Comparison of ENCODE assay signal across 8 cellular contexts in the genomic region with DNA sequence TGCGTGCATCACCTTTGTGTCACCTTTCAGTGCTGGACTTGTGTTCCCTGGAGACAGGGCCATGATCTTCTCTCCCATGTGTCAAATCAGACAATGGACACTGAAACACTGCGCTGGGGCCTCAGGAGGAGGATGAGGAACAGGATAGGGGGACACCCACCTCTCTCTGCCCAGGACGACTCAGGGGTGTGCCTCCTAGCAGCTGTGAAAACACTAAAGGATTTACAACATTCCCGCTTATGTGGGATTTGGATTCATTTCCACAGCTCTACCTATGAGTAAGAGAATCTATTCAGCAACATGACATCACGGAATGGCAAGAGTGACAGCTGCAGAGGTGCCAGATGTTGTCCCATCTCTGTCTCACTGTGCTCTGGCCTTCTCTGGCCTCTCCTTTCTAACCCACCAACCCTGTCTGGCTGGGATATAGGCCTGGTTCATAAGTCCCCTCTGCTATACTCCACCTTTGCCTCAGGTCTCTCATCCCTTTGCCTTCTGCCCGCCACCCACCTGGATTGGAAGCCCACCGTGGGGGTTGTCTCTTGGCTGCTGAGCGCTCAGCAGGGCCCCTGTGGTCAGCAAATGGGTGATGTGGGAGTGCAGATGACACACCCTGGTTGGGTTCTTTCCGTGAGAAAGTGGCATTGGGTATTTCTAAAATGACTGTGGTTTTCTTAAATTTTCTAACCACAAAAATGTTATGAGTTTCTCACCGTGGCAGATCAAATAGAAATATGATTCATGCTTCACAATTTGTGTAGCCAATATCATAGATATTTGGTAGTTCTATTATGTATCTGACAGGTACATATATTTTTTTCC. TPM values are rescaled to one million over a fixed set of nuclear protein-coding genes. Genes with fewer than 3 reads are reported as not detected.
DNase-seq lines count a peak whose midpoint lies in the region; ATAC-seq and TF ChIP-seq lines count a peak whose summit lies in the region.

No MANE protein-coding gene starts in this region.

- H3K79me1 ChIP-seq in neuronal stem cell (ENCODE audit: low read depth, low read length) = no peaks in the 10 kb centered on the region

- H3K9ac ChIP-seq in KMS-11 (no peak overlapping the region), neuronal stem cell (ENCODE audit: low read depth, low read length, poor library complexity) (no peak overlapping the region)

- H3K36me3 ChIP-seq in KMS-11 (ENCODE audit: insufficient read depth) (no peaks in the 10 kb centered on the region), neuronal stem cell (replicated peaks in 1 of 2; ENCODE audit: control insufficient read depth in 2 of 2, insufficient read depth in 2 of 2, low read length in 2 of 2) (no peaks in the 10 kb centered on the region), aorta (ENCODE audit: control insufficient read depth in 1 of 2, insufficient read depth in 2 of 2, low read length in 1 of 2) (no peaks in the 10 kb centered on the region)

- H3K18ac ChIP-seq in neuronal stem cell (ENCODE audit: low read length) = peak overlapping the region; percentile 28

- no peaks in the 10 kb centered on the region for H3K79me2 ChIP-seq in KMS-11 (ENCODE audit: insufficient read depth, low read depth)

- H2AK5ac ChIP-seq in neuronal stem cell (ENCODE audit: low read depth, low read length) = peak overlapping the region; percentile 94

- H3K4me3 ChIP-seq in KMS-11 (IDR thresholded peaks at IDR 0.05; ENCODE audit: insufficient read depth, low read depth, low read length) (no peak overlapping the region), neuronal stem cell (ENCODE audit: low read length in 2 of 2) (no peak overlapping the region), aorta (ENCODE audit: low read length in 2 of 2) (no peak overlapping the region)

- no CpG with 5 or more reads among the region's 10 CpGs for WGBS in neuronal stem cell (ENCODE audit: extremely low coverage in 2 of 2, insufficient read length in 2 of 2, insufficient replicate concordance in 1 of 2), 2 donors
- WGBS in aorta, 2 donors = 64 to 65% methylated on average over 10 of the region's 10 CpGs

- peak overlapping the region; percentile 63 for H3K4me2 ChIP-seq in KMS-11
- no peak overlapping the region for H3K4me2 ChIP-seq in neuronal stem cell (ENCODE audit: insufficient read depth, low read length, poor library complexity, severe bottlenecking)

- intact Hi-C loops in aorta (cut with DNase I) = no loop called here

- no peak overlapping the region for H2BK12ac ChIP-seq in neuronal stem cell (ENCODE audit: low read length)

- peaks cover 38% of the 10 kb centered on the region for H3K27me3 ChIP-seq in KMS-11 (ENCODE audit: insufficient read depth, low read depth)
- no peaks in the 10 kb centered on the region for H3K27me3 ChIP-seq in neuronal stem cell (ENCODE audit: control insufficient read depth in 3 of 3, insufficient read depth in 3 of 3, low read depth in 1 of 3, low read length in 3 of 3)
- peaks cover 0 to 2% of the 10 kb centered on the region in 2 donors for H3K27me3 ChIP-seq in aorta (ENCODE audit: control insufficient read depth in 1 of 2, insufficient read depth in 2 of 2, low read length in 1 of 2)

- H4K8ac ChIP-seq in neuronal stem cell (ENCODE audit: low read depth, low read length) = no peak overlapping the region

- H3K4ac ChIP-seq in neuronal stem cell (ENCODE audit: low read length) = no peak overlapping the region

- peak; percentile 33 for DNase-seq in activated T-cell treated with anti-CD3 and anti-CD28 coated beads for 4 hours
- no peak for DNase-seq in neuronal stem cell (ENCODE audit: low spot score)
- no peak for DNase-seq in DMS53 treated with DMSO at 0.1 percent for 48 hours (lab: John Stamatoyannopoulos, UW; ENCODE audit: unreplicated experiment)
- no peak for DNase-seq in GM19240 (ENCODE audit: insufficient read length, low spot score)
- DNase-seq in NCI-H82 (lab: John Stamatoyannopoulos, UW) = no peak
- no peak for DNase-seq in aorta

- H3K4me1 ChIP-seq in KMS-11 (ENCODE audit: low read depth, poor library complexity, severe bottlenecking) (peaks cover 22% of the 10 kb centered on the region), neuronal stem cell (ENCODE audit: control insufficient read depth in 2 of 2, insufficient read depth in 1 of 2, low read depth in 1 of 2, low read length in 2 of 2) (no peaks in the 10 kb centered on the region), aorta (ENCODE audit: control insufficient read depth in 1 of 2, insufficient read depth in 2 of 2, low read length in 2 of 2) (no peaks in the 10 kb centered on the region)

- H3K9me3 ChIP-seq in neuronal stem cell (replicated peaks in 1 of 2; ENCODE audit: control insufficient read depth in 2 of 2, insufficient read depth in 1 of 2, low read depth in 1 of 2, low read length in 2 of 2) = no peaks in the 10 kb centered on the region
- H3K9me3 ChIP-seq in aorta (ENCODE audit: control insufficient read depth, low read length) = no peaks in the 10 kb centered on the region

- no peaks in the 10 kb centered on the region for H4K20me1 ChIP-seq in KMS-11 (ENCODE audit: insufficient read depth)

- no peak for TF ChIP-seq CTCF in KMS-11 (conservative IDR thresholded peaks at IDR 0.05; ENCODE audit: low read depth, low read length)

- no peak overlapping the region for H2BK120ac ChIP-seq in neuronal stem cell (ENCODE audit: low read depth, low read length)

- peak overlapping the region; percentile 89 for H2BK15ac ChIP-seq in neuronal stem cell (ENCODE audit: low read length)

- H3K27ac ChIP-seq in KMS-11 (no peak overlapping the region), neuronal stem cell (replicated peaks; ENCODE audit: low read length) (no peak overlapping the region), aorta (ENCODE audit: low read depth in 1 of 2, low read length in 2 of 2) (no peak overlapping the region)

- ATAC-seq in GM18520 (IDR thresholded peaks at IDR 0.05; ENCODE audit: unreplicated experiment) = peak; percentile 79
- ATAC-seq in aorta (ENCODE audit: low FRiP score) = no peak

- no peak overlapping the region for H2AFZ ChIP-seq in KMS-11 (ENCODE audit: low read depth)
- no peak overlapping the region for H2AFZ ChIP-seq in neuronal stem cell (ENCODE audit: low read length)

- peak overlapping the region; percentile 31 for H3K14ac ChIP-seq in neuronal stem cell (ENCODE audit: low read length)

- H2BK5ac ChIP-seq in neuronal stem cell (ENCODE audit: low read length) = no peak overlapping the region

- no peak overlapping the region for H3K23ac ChIP-seq in neuronal stem cell (ENCODE audit: low read depth, low read length, poor library complexity)

- no peak overlapping the region for H4K91ac ChIP-seq in neuronal stem cell (ENCODE audit: low read depth, low read length, poor library complexity)

RNA-seq across cellular contexts. Expression of a gene that starts 47.1 kb away (rescaled TPM):
- 0.84 TPM for polyA plus RNA-seq in neuronal stem cell (2013, experiment 1 of 2)
- 1.0 TPM for polyA plus RNA-seq in neuronal stem cell (2013, experiment 2 of 2)
- total RNA-seq in aorta = 10 to 100 TPM in 1 of 2 donors, 1 to 10 TPM in 1; 4.9 to 20.9 TPM
- polyA plus RNA-seq in aorta = 1 to 10 TPM in 1 of 2 donors, under 1 TPM in 1; 0.20 to 2.0 TPM
